12 cellular contexts compared by ENCODE assay signal in the genomic region with DNA sequence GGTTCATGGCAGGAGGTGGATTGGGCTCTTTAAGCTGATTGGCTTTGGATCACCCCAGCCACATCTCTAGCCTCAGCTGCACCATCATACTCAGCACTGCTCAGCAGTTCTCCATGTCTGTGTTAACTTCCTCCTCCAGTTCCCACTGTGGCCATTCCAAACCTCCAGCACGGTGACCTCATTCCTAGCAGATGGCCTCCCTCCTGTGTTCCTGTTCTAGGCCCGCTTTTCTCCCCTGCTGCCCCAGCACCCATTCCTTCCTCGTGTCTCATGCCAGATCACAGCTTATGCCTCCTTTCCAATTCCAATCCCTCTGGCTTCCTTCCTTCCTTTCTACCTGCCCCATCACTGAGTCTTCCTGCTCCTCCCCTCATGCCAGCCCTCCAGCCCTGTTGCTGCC.
A peak's percentile ranks its signal among the peaks of the same experiment; 100 is the strongest.
DNase-seq lines count a peak whose midpoint lies in the region; ATAC-seq, FAIRE-seq and TF ChIP-seq lines count a peak whose summit lies in the region.
"Had no signal": no experiment of that assay in that cellular context is flagged by ENCODE, and none has a peak within 500 bp of the region (broad histone marks: within the 10 kb centered on the region; RNA-seq: fewer than 3 reads in every experiment).

No MANE protein-coding gene starts in this region.

- H3K4me3 Mint-ChIP-seq in Caco-2 (ENCODE audit: unreplicated experiment) (no peak overlapping the region), astrocyte (ENCODE audit: unreplicated experiment) (no peak overlapping the region), WTC11 (no peak overlapping the region)

- H3K36me3 ChIP-seq in Caco-2 (ENCODE audit: control insufficient read depth, insufficient read depth, low read length) (peaks cover 7% of the 10 kb centered on the region), GM23248 (ENCODE audit: low read depth) (peaks cover 35% of the 10 kb centered on the region), astrocyte (ENCODE audit: insufficient read depth, low read length) (peaks cover 71% of the 10 kb centered on the region)

- no peaks in the 10 kb centered on the region for H3K27me3 ChIP-seq in Caco-2 (replicated peaks; ENCODE audit: control insufficient read depth, insufficient read depth, low read length)
- H3K27me3 ChIP-seq in GM23248 (replicated peaks; ENCODE audit: insufficient read depth), result no peaks in the 10 kb centered on the region
- no peaks in the 10 kb centered on the region for H3K27me3 ChIP-seq in astrocyte (ENCODE audit: insufficient read depth, low read length)
- H3K27me3 ChIP-seq: cardiac muscle cell had no signal

- H3K27me3 Mint-ChIP-seq in Caco-2 (ENCODE audit: insufficient read depth, unreplicated experiment) (no peaks in the 10 kb centered on the region), astrocyte (ENCODE audit: low read depth, unreplicated experiment) (no peaks in the 10 kb centered on the region), WTC11 (ENCODE audit: low read depth) (no peaks in the 10 kb centered on the region)

- ATAC-seq in left colon, result peak; percentile 13
- no peak for ATAC-seq in WTC11

- H3K4me2 ChIP-seq in GM23248 (ENCODE audit: unreplicated experiment), result no peak overlapping the region
- peak overlapping the region; percentile 44 for H3K4me2 ChIP-seq in astrocyte (ENCODE audit: low read length)

- H3K9me3 ChIP-seq in Caco-2 (no peaks in the 10 kb centered on the region), GM23248 (ENCODE audit: low read depth) (no peaks in the 10 kb centered on the region), astrocyte (ENCODE audit: insufficient read depth, low read depth, low read length) (no peaks in the 10 kb centered on the region)

- no peak overlapping the region for H3K9ac ChIP-seq in GM23248
- peak overlapping the region; percentile 80 for H3K9ac ChIP-seq in astrocyte (ENCODE audit: low read length)

- 98% methylated on average over 3 of the region's 3 CpGs for WGBS in GM23248 (ENCODE audit: low coverage in 1 of 2, low lambda C conversion rate in 2 of 2, missing lambda C conversion rate in 2 of 2), 2 experiments

- POLR2A ChIA-PET in Caco-2 (lab: Charles Lee), result interaction anchor here (0.6 kb wide), 1 partner anchor 13 kb away, joined by 3 read pairs; no protein-coding TSS in a partner anchor
- POLR2A ChIA-PET in WTC11 (lab: Charles Lee), result no interaction called here

- H3K36me3 Mint-ChIP-seq in Caco-2 (ENCODE audit: insufficient read depth, unreplicated experiment) (peaks cover 100% of the 10 kb centered on the region), astrocyte (ENCODE audit: low read depth, unreplicated experiment) (peaks cover 71% of the 10 kb centered on the region), WTC11 (no peaks in the 10 kb centered on the region)

- BruUV-seq in Caco-2 (replicated peaks; lab: Mats Ljungman, UMichigan), result no TSS peak

- H4K20me1 ChIP-seq in GM23248 (ENCODE audit: insufficient read depth) (no peaks in the 10 kb centered on the region), astrocyte (ENCODE audit: insufficient read depth, low read length) (no peaks in the 10 kb centered on the region)

- peaks cover 32% of the 10 kb centered on the region for H3K4me1 ChIP-seq in Caco-2
- H3K4me1 ChIP-seq in GM23248 (ENCODE audit: insufficient read depth), result peaks cover 45% of the 10 kb centered on the region
- H3K4me1 ChIP-seq in astrocyte (ENCODE audit: insufficient read depth, low read length), result peaks cover 36% of the 10 kb centered on the region

- peak overlapping the region; percentile 70 for H3K27ac ChIP-seq in GM23248
- H3K27ac ChIP-seq in astrocyte (ENCODE audit: low read depth, low read length), result peak overlapping the region; percentile 99
- H3K27ac ChIP-seq: cardiac muscle cell had no signal

- DNase-seq in Caco-2, result no peak
- DNase-seq in GM23248, result peak; percentile 22
- no peak for DNase-seq in astrocyte (ENCODE audit: low read depth)
- DNase-seq in left colon, result no peak
- no peak for DNase-seq in NCI-H446 (lab: John Stamatoyannopoulos, UW)
- no peak for DNase-seq in WTC11 (ENCODE audit: low spot score)
- no peak for DNase-seq in HUDEP-2 (lab: John Stamatoyannopoulos, UW; ENCODE audit: unreplicated experiment in 76 of 76)
- DNase-seq: KG1, NCI-H146, NCI-H69 had no signal

- CTCF ChIA-PET in Caco-2 (lab: Charles Lee) (interaction anchor here (1.1 kb wide), 1 partner anchor 29 kb away, joined by 3 read pairs; no protein-coding TSS in a partner anchor), WTC11 (lab: Charles Lee) (no interaction called here)

- H3K79me2 ChIP-seq in GM23248 (ENCODE audit: insufficient read depth) (peaks cover 76% of the 10 kb centered on the region), astrocyte (ENCODE audit: insufficient read depth, low read length) (peaks cover 81% of the 10 kb centered on the region)

- no peak for FAIRE-seq in astrocyte (lab: Jason Lieb, UNC)
- FAIRE-seq: islet of Langerhans had no signal

- no peaks in the 10 kb centered on the region for H3K9me2 ChIP-seq in GM23248 (ENCODE audit: insufficient read depth)

- H3K9me3 Mint-ChIP-seq in Caco-2 (ENCODE audit: unreplicated experiment) (no peaks in the 10 kb centered on the region), astrocyte (ENCODE audit: unreplicated experiment) (peaks cover 5% of the 10 kb centered on the region), WTC11 (peaks cover 5% of the 10 kb centered on the region; the same call in 1 of the 2 replicates)

- in situ Hi-C loops in GM23248 (cut with MboI), result no loop called here

- peaks cover 18% of the 10 kb centered on the region for H3K4me1 Mint-ChIP-seq in Caco-2 (ENCODE audit: low read depth, unreplicated experiment)
- H3K4me1 Mint-ChIP-seq in astrocyte (ENCODE audit: low read depth, unreplicated experiment), result peaks cover 55% of the 10 kb centered on the region
- no peaks in the 10 kb centered on the region for H3K4me1 Mint-ChIP-seq in WTC11

- TF ChIP-seq CTCF in Caco-2 (IDR thresholded peaks at IDR 0.05; ENCODE audit: insufficient read depth in 1 of 2, low read depth in 1 of 2, low read length in 1 of 2, severe bottlenecking in 1 of 2, unreplicated experiment in 1 of 2) (no peak), astrocyte (IDR thresholded peaks at IDR 0.05; ENCODE audit: insufficient read depth, low read depth, low read length) (no peak), WTC11 (IDR thresholded peaks at IDR 0.05) (no peak)

- no peak overlapping the region for H2AFZ ChIP-seq in GM23248
- H2AFZ ChIP-seq in astrocyte (ENCODE audit: low read depth, low read length), result no peak overlapping the region

- H3F3A ChIP-seq in GM23248 (ENCODE audit: insufficient read depth), result peaks cover 72% of the 10 kb centered on the region

- intact Hi-C loops in Caco-2 (cut with micrococcal nuclease; ENCODE audit: unreplicated experiment) (no loop called here), left colon (cut with DNase I, micrococcal nuclease) (no loop called here)

- H3K27ac Mint-ChIP-seq in Caco-2 (ENCODE audit: unreplicated experiment) (peak overlapping the region; percentile 73), astrocyte (ENCODE audit: unreplicated experiment) (peak overlapping the region; percentile 99), WTC11 (no peak overlapping the region)

- H3K4me3 ChIP-seq in Caco-2 (ENCODE audit: low read depth, low read length), result no peak overlapping the region
- no peak overlapping the region for H3K4me3 ChIP-seq in GM23248
- H3K4me3 ChIP-seq in astrocyte (ENCODE audit: insufficient read depth, low read depth, low read length), result no peak overlapping the region
- H3K4me3 ChIP-seq: cardiac muscle cell had no signal

TF ChIP-seq in WTC11, 78 proteins besides CTCF, POLR2A, EP300 and RAD21 (continues in another document):
- TF ChIP-seq ZNF423 (CRISPR knock-in tag; IDR thresholded peaks at IDR 0.05) (no peak), ZNF121 (CRISPR knock-in tag; IDR thresholded peaks at IDR 0.05) (no peak), GABPB1 (CRISPR knock-in tag; IDR thresholded peaks at IDR 0.05) (no peak), ZNF396 (CRISPR knock-in tag; IDR thresholded peaks at IDR 0.05; ENCODE audit: borderline replicate concordance) (no peak), SMAD4 (CRISPR knock-in tag; IDR thresholded peaks at IDR 0.05) (no peak), TCF7 (CRISPR knock-in tag; IDR thresholded peaks at IDR 0.05; ENCODE audit: low read depth) (no peak), PRRX2 (CRISPR knock-in tag; IDR thresholded peaks at IDR 0.05) (no peak), ELF4 (CRISPR knock-in tag; IDR thresholded peaks at IDR 0.05; ENCODE audit: low read depth) (no peak)
- TF ChIP-seq, protein P1, sequence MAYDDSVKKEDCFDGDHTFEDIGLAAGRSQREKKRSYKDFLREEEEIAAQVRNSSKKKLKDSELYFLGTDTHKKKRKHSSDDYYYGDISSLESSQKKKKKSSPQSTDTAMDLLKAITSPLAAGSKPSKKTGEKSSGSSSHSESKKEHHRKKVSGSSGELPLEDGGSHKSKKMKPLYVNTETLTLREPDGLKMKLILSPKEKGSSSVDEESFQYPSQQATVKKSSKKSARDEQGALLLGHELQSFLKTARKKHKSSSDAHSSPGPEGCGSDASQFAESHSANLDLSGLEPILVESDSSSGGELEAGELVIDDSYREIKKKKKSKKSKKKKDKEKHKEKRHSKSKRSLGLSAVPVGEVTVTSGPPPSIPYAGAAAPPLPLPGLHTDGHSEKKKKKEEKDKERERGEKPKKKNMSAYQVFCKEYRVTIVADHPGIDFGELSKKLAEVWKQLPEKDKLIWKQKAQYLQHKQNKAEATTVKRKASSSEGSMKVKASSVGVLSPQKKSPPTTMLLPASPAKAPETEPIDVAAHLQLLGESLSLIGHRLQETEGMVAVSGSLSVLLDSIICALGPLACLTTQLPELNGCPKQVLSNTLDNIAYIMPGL (CRISPR knock-in tag; IDR thresholded peaks at IDR 0.05), result no peak
- TF ChIP-seq, protein P2, sequence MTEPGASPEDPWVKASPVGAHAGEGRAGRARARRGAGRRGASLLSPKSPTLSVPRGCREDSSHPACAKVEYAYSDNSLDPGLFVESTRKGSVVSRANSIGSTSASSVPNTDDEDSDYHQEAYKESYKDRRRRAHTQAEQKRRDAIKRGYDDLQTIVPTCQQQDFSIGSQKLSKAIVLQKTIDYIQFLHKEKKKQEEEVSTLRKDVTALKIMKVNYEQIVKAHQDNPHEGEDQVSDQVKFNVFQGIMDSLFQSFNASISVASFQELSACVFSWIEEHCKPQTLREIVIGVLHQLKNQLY (CRISPR knock-in tag; IDR thresholded peaks at IDR 0.05), result no peak
- TF ChIP-seq, protein P3, sequence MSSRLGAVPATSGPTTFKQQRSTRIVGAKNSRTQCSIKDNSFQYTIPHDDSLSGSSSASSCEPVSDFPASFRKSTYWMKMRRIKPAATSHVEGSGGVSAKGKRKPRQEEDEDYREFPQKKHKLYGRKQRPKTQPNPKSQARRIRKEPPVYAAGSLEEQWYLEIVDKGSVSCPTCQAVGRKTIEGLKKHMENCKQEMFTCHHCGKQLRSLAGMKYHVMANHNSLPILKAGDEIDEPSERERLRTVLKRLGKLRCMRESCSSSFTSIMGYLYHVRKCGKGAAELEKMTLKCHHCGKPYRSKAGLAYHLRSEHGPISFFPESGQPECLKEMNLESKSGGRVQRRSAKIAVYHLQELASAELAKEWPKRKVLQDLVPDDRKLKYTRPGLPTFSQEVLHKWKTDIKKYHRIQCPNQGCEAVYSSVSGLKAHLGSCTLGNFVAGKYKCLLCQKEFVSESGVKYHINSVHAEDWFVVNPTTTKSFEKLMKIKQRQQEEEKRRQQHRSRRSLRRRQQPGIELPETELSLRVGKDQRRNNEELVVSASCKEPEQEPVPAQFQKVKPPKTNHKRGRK (CRISPR knock-in tag; IDR thresholded peaks at IDR 0.05; ENCODE audit: borderline replicate concordance), result no peak
